Comparison of ENCODE assay signal across 28 cellular contexts in the genomic region with DNA sequence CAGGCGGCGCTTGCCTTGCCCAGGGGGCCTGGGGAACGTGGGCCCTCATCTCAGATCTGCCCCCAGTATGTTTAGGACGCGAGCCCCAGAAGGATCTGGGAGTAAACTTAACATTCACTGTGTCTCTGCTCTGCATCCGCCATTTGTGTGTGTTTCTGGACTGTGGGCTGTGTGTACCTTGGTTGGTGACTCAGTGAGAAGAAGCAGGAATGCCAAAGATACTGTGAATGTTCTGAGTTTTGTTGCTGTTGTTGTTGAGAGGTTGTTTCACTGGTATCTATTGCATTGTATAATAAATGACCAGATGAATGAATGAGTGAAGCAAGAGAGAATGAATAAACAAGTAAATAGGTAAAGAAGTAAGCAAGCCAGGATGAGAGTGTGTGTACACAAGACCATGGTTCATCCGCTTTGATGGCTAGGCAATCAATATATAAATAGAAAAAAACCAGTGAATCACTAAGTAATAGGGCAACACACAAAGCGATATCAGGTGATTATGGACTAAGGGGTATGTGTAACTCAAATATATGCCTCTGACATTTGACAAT. TPM values are rescaled to one million over a fixed set of nuclear protein-coding genes. Genes with fewer than 3 reads are reported as not detected.
"Had no signal": no experiment of that assay in that cellular context is flagged by ENCODE, and none has a peak within 500 bp of the region (broad histone marks: within the 10 kb centered on the region; RNA-seq: fewer than 3 reads in every experiment).

No MANE protein-coding gene starts in this region.

- H3K36me3 Mint-ChIP-seq: activated naive CD8-positive, alpha-beta T cell treated with anti-CD3 and anti-CD28 coated beads for 36 hours; immature natural killer cell had no signal

- H3K9me3 ChIP-seq: breast epithelium, heart left ventricle, pancreas, right atrium auricular region, testis, transverse colon had no signal

- H3K36me3 ChIP-seq: breast epithelium, pancreas, right atrium auricular region, transverse colon had no signal

- H3K27me3 ChIP-seq: breast epithelium, pancreas, right atrium auricular region, testis, transverse colon had no signal

- H3K4me1 Mint-ChIP-seq: immature natural killer cell had no signal

- H3K4me3 Mint-ChIP-seq: activated naive CD8-positive, alpha-beta T cell treated with anti-CD3 and anti-CD28 coated beads for 36 hours; immature natural killer cell; nephron had no signal

- DNase-seq: activated CD4-positive, alpha-beta T cell treated with anti-CD3 and anti-CD28 coated beads for 4 hours; activated CD4-positive, alpha-beta T cell treated with anti-CD3 and anti-CD28 coated beads, Interleukin-2, amount 50 U/mL, for 4 hours; activated CD4-positive, CD25-positive, alpha-beta regulatory T cell; activated CD8-positive, alpha-beta memory T cell treated with anti-CD3 and anti-CD28 coated beads for 24 hours; activated effector memory CD4-positive, alpha-beta T cell treated with Interleukin-2 at 50 U/mL for 16 hours; activated naive CD4-positive, alpha-beta T cell treated with Interleukin-2 at 50 U/mL for 16 hours; activated naive CD8-positive, alpha-beta T cell treated with anti-CD3 and anti-CD28 coated beads for 36 hours; amniotic stem cell; central memory CD4-positive, alpha-beta T cell; dermis blood vessel endothelial cell; effector CD4-positive, alpha-beta T cell; hypothalamus; immature natural killer cell; stimulated activated CD4-positive, alpha-beta T cell treated with anti-CD3 and anti-CD28 coated beads, Interleukin-4, amount 100 ng/mL, for 1 hour; stimulated activated naive CD8-positive, alpha-beta T cell treated with anti-CD3 and anti-CD28 coated beads, Interleukin-15, Interleukin-2, amounts not matched to agents 100 U/mL and 50 U/mL, for 24 hours; testis; transverse colon had no signal

- H3K27me3 Mint-ChIP-seq: activated naive CD8-positive, alpha-beta T cell treated with anti-CD3 and anti-CD28 coated beads for 36 hours had no signal

- FAIRE-seq: colon, pancreas had no signal

- ATAC-seq: heart left ventricle; left lobe of liver; pancreas; stimulated activated naive CD8-positive, alpha-beta T cell treated with anti-CD3 and anti-CD28 coated beads, Interleukin-15, Interleukin-2, amounts not matched to agents 100 U/mL and 50 U/mL, for 24 hours had no signal

- H3K27ac ChIP-seq: breast epithelium, heart left ventricle, pancreas, right atrium auricular region, testis, transverse colon had no signal

- H3K4me3 ChIP-seq: breast epithelium, heart left ventricle, pancreas, right atrium auricular region, testis, transverse colon had no signal

- H3K4me1 ChIP-seq: breast epithelium, pancreas, right atrium auricular region had no signal

- H3K9me3 Mint-ChIP-seq: activated naive CD8-positive, alpha-beta T cell treated with anti-CD3 and anti-CD28 coated beads for 36 hours; immature natural killer cell; nephron had no signal

- H3K27ac Mint-ChIP-seq: activated naive CD8-positive, alpha-beta T cell treated with anti-CD3 and anti-CD28 coated beads for 36 hours; immature natural killer cell; nephron had no signal

RNA-seq across cellular contexts. Expression of a gene that starts 20.5 kb away (rescaled TPM):
- total RNA-seq: T-helper 1 cell treated with Interleukin-12 subunit alpha and Interleukin-12 subunit beta and Interleukin-4 antibody, amounts not matched to agents 30 ng/mL and 1 ng/mL, for 36 hours had no signal
- polyA plus RNA-seq: immature natural killer cell had no signal

RNA-seq across cellular contexts. Expression of a gene that starts 57.1 kb away (rescaled TPM):
- total RNA-seq: activated naive CD8-positive, alpha-beta T cell treated with anti-CD3 and anti-CD28 coated beads for 36 hours; breast epithelium; dermis blood vessel endothelial cell; fibroblast of villous mesenchyme; heart left ventricle; left lobe of liver; lung microvascular endothelial cell; pulmonary artery endothelial cell; right atrium auricular region; T-helper 1 cell treated with Interleukin-12 subunit alpha and Interleukin-12 subunit beta and Interleukin-4 antibody, amounts not matched to agents 30 ng/mL and 1 ng/mL, for 36 hours; transverse colon had no signal
- polyA plus RNA-seq: heart left ventricle, immature natural killer cell had no signal
